ENCODE assay signal across 9 cellular contexts in genomic region chr16:17396762-17397498, GRCh38.
DNase-seq lines count a peak whose midpoint lies in the region; ATAC-seq and TF ChIP-seq lines count a peak whose summit lies in the region.
"Had no signal": no experiment of that assay in that cellular context is flagged by ENCODE, and none has a peak within 500 bp of the region (broad histone marks: within the 10 kb centered on the region; RNA-seq: fewer than 3 reads in every experiment).

No MANE protein-coding gene starts in this region.

- H3K27ac ChIP-seq in SK-N-MC (peak overlapping the region; percentile 38; the same call in 1 of the 2 replicates), tibial artery (peak overlapping the region; percentile 61 to 70)
- H3K27ac ChIP-seq: HL-60 had no signal

- peaks cover 0 to 41% (median 27%) of the 10 kb centered on the region in 4 donors for H3K4me1 ChIP-seq in tibial artery

- H3K27me3 ChIP-seq in tibial artery, result no peaks in the 10 kb centered on the region

- intact Hi-C loops in tibial artery (cut with DNase I; ENCODE audit: low total_unique reads), result no loop called here

- no peak for DNase-seq in activated T-cell treated with anti-CD3 and anti-CD28 coated beads, Interleukin-2, amount 50 U/mL, for 24 hours
- DNase-seq in activated T-cell treated with anti-CD3 and anti-CD28 coated beads, Interleukin-2, amount 50 U/mL, for 1 hour, result no peak
- DNase-seq in SK-N-MC (ENCODE audit: low read depth, low spot score) (peak; percentile 47), foreskin fibroblast (peak; percentile 20 to 68), tibial artery (peak; percentile 61 to 79), SIG-M5 (lab: John Stamatoyannopoulos, UW) (no peak), HPDE6-E6E7 (ENCODE audit: extremely low spot score) (no peak)

- H3K36me3 Mint-ChIP-seq in activated T-cell treated with anti-CD3 and anti-CD28 coated beads, Interleukin-2, amount 50 U/mL, for 24 hours (ENCODE audit: low read depth), result no peaks in the 10 kb centered on the region

- no peak for ATAC-seq in HG03520 (IDR thresholded peaks at IDR 0.05; ENCODE audit: unreplicated experiment)

- peaks cover 55% of the 10 kb centered on the region for H3K4me1 Mint-ChIP-seq in activated T-cell treated with anti-CD3 and anti-CD28 coated beads, Interleukin-2, amount 50 U/mL, for 24 hours (ENCODE audit: low read depth)

- H3K4me3 ChIP-seq in SK-N-MC (no peak overlapping the region), foreskin fibroblast (ENCODE audit: low read depth in 1 of 2, low read length in 2 of 2) (no peak overlapping the region), tibial artery (no peak overlapping the region)

- H3K4me3 Mint-ChIP-seq in activated T-cell treated with anti-CD3 and anti-CD28 coated beads, Interleukin-2, amount 50 U/mL, for 24 hours, result no peak overlapping the region

- H3K9me3 ChIP-seq in SK-N-MC (ENCODE audit: low read depth, low read length), result no peaks in the 10 kb centered on the region
- H3K9me3 ChIP-seq in tibial artery, result no peaks in the 10 kb centered on the region

- H3K36me3 ChIP-seq in SK-N-MC (ENCODE audit: insufficient read depth, low read length), result no peaks in the 10 kb centered on the region
- no peaks in the 10 kb centered on the region for H3K36me3 ChIP-seq in tibial artery

- no peak overlapping the region for H3K9ac ChIP-seq in SK-N-MC (ENCODE audit: insufficient read length)

- TF ChIP-seq CTCF in foreskin fibroblast (IDR thresholded peaks at IDR 0.05; ENCODE audit: low read depth, low read length), result no peak
- no peak for TF ChIP-seq CTCF in tibial artery (IDR thresholded peaks at IDR 0.05)

- no peaks in the 10 kb centered on the region for H3K27me3 Mint-ChIP-seq in activated T-cell treated with anti-CD3 and anti-CD28 coated beads, Interleukin-2, amount 50 U/mL, for 24 hours

- no peaks in the 10 kb centered on the region for H3K9me3 Mint-ChIP-seq in activated T-cell treated with anti-CD3 and anti-CD28 coated beads, Interleukin-2, amount 50 U/mL, for 24 hours

- peak overlapping the region; percentile 79 for H3K27ac Mint-ChIP-seq in activated T-cell treated with anti-CD3 and anti-CD28 coated beads, Interleukin-2, amount 50 U/mL, for 24 hours

Comparison
In these comparisons a context has a peak if more than half of its experiments do, and no peak if none do; other contexts are left out.
1. DNase-seq: peak in SK-N-MC (single experiment), foreskin fibroblast (2 of 2) and tibial artery (2 of 2); none in activated T-cell treated with anti-CD3 and anti-CD28 coated beads, Interleukin-2, amount 50 U/mL, for 24 hours (single experiment), activated T-cell treated with anti-CD3 and anti-CD28 coated beads, Interleukin-2, amount 50 U/mL, for 1 hour (single experiment), SIG-M5 (single experiment) and HPDE6-E6E7 (single experiment).